Comparison of ENCODE assay signal across 25 cellular contexts in genomic region chr6:106431405-106431804, GRCh38.
A peak's percentile ranks its signal among the peaks of the same experiment; 100 is the strongest.
DNase-seq lines count a peak whose midpoint lies in the region; ATAC-seq, FAIRE-seq and TF ChIP-seq lines count a peak whose summit lies in the region.
"Had no signal": no experiment of that assay in that cellular context is flagged by ENCODE, and none has a peak within 500 bp of the region (broad histone marks: within the 10 kb centered on the region; RNA-seq: fewer than 3 reads in every experiment).

No MANE protein-coding gene starts in this region.

- H3K27me3 ChIP-seq in mammary epithelial cell (ENCODE audit: insufficient read depth, low read length) (no peaks in the 10 kb centered on the region), PC-9 (ENCODE audit: insufficient read depth, low read depth) (no peaks in the 10 kb centered on the region), astrocyte (ENCODE audit: insufficient read depth, low read length) (no peaks in the 10 kb centered on the region), SJCRH30 (no peaks in the 10 kb centered on the region; the same call in 1 of the 2 replicates)
- H3K27me3 ChIP-seq: BLaER1 treated with 17β-estradiol and CSF1 and Interleukin-3, amounts not matched to agents 10 nM and 100 nM had no signal

- FAIRE-seq in astrocyte (lab: Jason Lieb, UNC), result no peak
- FAIRE-seq: A549, GM12878, GM19239, H1 had no signal

- H2AFZ ChIP-seq in mammary epithelial cell (ENCODE audit: low read depth, low read length), result no peak overlapping the region
- H2AFZ ChIP-seq in PC-9, result no peak overlapping the region
- no peak overlapping the region for H2AFZ ChIP-seq in astrocyte (ENCODE audit: low read depth, low read length)
- H2AFZ ChIP-seq: GM23248 had no signal

- BruUV-seq in mammary epithelial cell (replicated peaks; lab: Mats Ljungman, UMichigan) (no TSS peak), MCF 10A (replicated peaks; lab: Mats Ljungman, UMichigan) (no TSS peak), PC-9 (replicated peaks; lab: Mats Ljungman, UMichigan) (no TSS peak)

- H3K4me3 Mint-ChIP-seq in MCF 10A (ENCODE audit: unreplicated experiment), result no peak overlapping the region
- H3K4me3 Mint-ChIP-seq in astrocyte (ENCODE audit: unreplicated experiment), result no peak overlapping the region
- H3K4me3 Mint-ChIP-seq: CD4-positive, alpha-beta memory T cell had no signal

- no peaks in the 10 kb centered on the region for H3K9me2 ChIP-seq in PC-9 (ENCODE audit: insufficient read depth)

- H3K36me3 Mint-ChIP-seq in MCF 10A (ENCODE audit: insufficient read depth, unreplicated experiment) (no peaks in the 10 kb centered on the region), astrocyte (ENCODE audit: low read depth, unreplicated experiment) (no peaks in the 10 kb centered on the region)
- H3K36me3 Mint-ChIP-seq: CD4-positive, alpha-beta memory T cell had no signal

- dilution Hi-C loops in mammary epithelial cell (cut with HindIII; ENCODE audit: low sequenced_read_pairs), result no loop called here

- no peak overlapping the region for H3K4me3 ChIP-seq in mammary epithelial cell (replicated peaks in 1 of 3; ENCODE audit: insufficient read depth in 1 of 3, low read depth in 2 of 3, low read length in 3 of 3)
- no peak overlapping the region for H3K4me3 ChIP-seq in PC-9
- H3K4me3 ChIP-seq in astrocyte (ENCODE audit: insufficient read depth, low read depth, low read length), result no peak overlapping the region
- H3K4me3 ChIP-seq in SJCRH30, result no peak overlapping the region
- H3K4me3 ChIP-seq in coronary artery, result no peak overlapping the region
- H3K4me3 ChIP-seq: A549; BLaER1 treated with 17β-estradiol and CSF1 and Interleukin-3, amounts not matched to agents 10 nM and 100 nM; GM12878; GM23248 had no signal

- no peaks in the 10 kb centered on the region for H3K36me3 ChIP-seq in mammary epithelial cell (ENCODE audit: insufficient read depth, low read length)
- no peaks in the 10 kb centered on the region for H3K36me3 ChIP-seq in PC-9 (ENCODE audit: low read depth)
- H3K36me3 ChIP-seq in astrocyte (ENCODE audit: insufficient read depth, low read length), result no peaks in the 10 kb centered on the region
- H3K36me3 ChIP-seq in SJCRH30, result no peaks in the 10 kb centered on the region
- H3K36me3 ChIP-seq: BE2C; BLaER1 treated with 17β-estradiol and CSF1 and Interleukin-3, amounts not matched to agents 10 nM and 100 nM had no signal

- H4K20me1 ChIP-seq in mammary epithelial cell (ENCODE audit: insufficient read depth, low read length) (no peaks in the 10 kb centered on the region), PC-9 (ENCODE audit: insufficient read depth) (no peaks in the 10 kb centered on the region), astrocyte (ENCODE audit: insufficient read depth, low read length) (no peaks in the 10 kb centered on the region)
- H4K20me1 ChIP-seq: BLaER1 treated with 17β-estradiol and CSF1 and Interleukin-3, amounts not matched to agents 10 nM and 100 nM had no signal

- H3K4me2 ChIP-seq in mammary epithelial cell (ENCODE audit: insufficient read depth, low read depth, low read length), result peak overlapping the region; percentile 15
- H3K4me2 ChIP-seq in PC-9, result peak overlapping the region; percentile 24; the same call in 1 of the 2 replicates
- peak overlapping the region; percentile 10 for H3K4me2 ChIP-seq in astrocyte (ENCODE audit: low read length)
- H3K4me2 ChIP-seq: A549; BLaER1 treated with 17β-estradiol and CSF1 and Interleukin-3, amounts not matched to agents 10 nM and 100 nM had no signal

- no peak overlapping the region for H3K9ac ChIP-seq in mammary epithelial cell (ENCODE audit: insufficient read depth, low read length)
- no peak overlapping the region for H3K9ac ChIP-seq in astrocyte (ENCODE audit: low read length)
- H3K9ac ChIP-seq: BLaER1 treated with 17β-estradiol and CSF1 and Interleukin-3, amounts not matched to agents 10 nM and 100 nM; GM23248 had no signal

- H3F3A ChIP-seq in PC-9 (ENCODE audit: insufficient read depth, low read depth), result no peaks in the 10 kb centered on the region; the same call in 1 of the 2 replicates

- H3K9me3 Mint-ChIP-seq in MCF 10A (ENCODE audit: unreplicated experiment) (no peaks in the 10 kb centered on the region), astrocyte (ENCODE audit: unreplicated experiment) (no peaks in the 10 kb centered on the region)
- H3K9me3 Mint-ChIP-seq: CD4-positive, alpha-beta memory T cell had no signal

- POLR2A ChIA-PET in MCF 10A (lab: Yijun Ruan, JAX), result interaction anchor here (0.8 kb wide), 1 partner anchor 135 kb away, joined by 3 read pairs; no protein-coding TSS in a partner anchor
- POLR2A ChIA-PET in PC-9 (lab: Charles Lee; ENCODE audit: unreplicated experiment), result interaction anchor here (0.6 kb wide), 1 partner anchor 10 kb away, joined by 5 read pairs; no protein-coding TSS in a partner anchor

- H3K4me1 ChIP-seq in mammary epithelial cell (ENCODE audit: insufficient read depth, low read length), result peaks cover 12% of the 10 kb centered on the region
- H3K4me1 ChIP-seq in PC-9 (replicated peaks; ENCODE audit: insufficient read depth), result peaks cover 12% of the 10 kb centered on the region
- H3K4me1 ChIP-seq in astrocyte (ENCODE audit: insufficient read depth, low read length), result peaks cover 10% of the 10 kb centered on the region
- H3K4me1 ChIP-seq in SJCRH30, result no peaks in the 10 kb centered on the region
- H3K4me1 ChIP-seq: A549, BE2C had no signal

- peaks cover 30% of the 10 kb centered on the region for H3K79me2 ChIP-seq in mammary epithelial cell (ENCODE audit: insufficient read depth, low read length)
- no peaks in the 10 kb centered on the region for H3K79me2 ChIP-seq in PC-9 (ENCODE audit: low read depth)
- H3K79me2 ChIP-seq in astrocyte (ENCODE audit: insufficient read depth, low read length), result no peaks in the 10 kb centered on the region

- no peak for TF ChIP-seq CTCF in mammary epithelial cell (conservative IDR thresholded peaks at IDR 0.05 in 1 of 2, IDR thresholded peaks at IDR 0.05 in 1 of 2; ENCODE audit: extremely low read depth in 1 of 2, insufficient read depth in 1 of 2, low read depth in 1 of 2, low read length in 2 of 2)
- no peak for TF ChIP-seq CTCF in MCF 10A (IDR thresholded peaks at IDR 0.05; ENCODE audit: unreplicated experiment)
- no peak for TF ChIP-seq CTCF in PC-9 (conservative IDR thresholded peaks at IDR 0.05)
- TF ChIP-seq CTCF in astrocyte (IDR thresholded peaks at IDR 0.05; ENCODE audit: insufficient read depth, low read depth, low read length), result no peak
- TF ChIP-seq CTCF in coronary artery (IDR thresholded peaks at IDR 0.05), result no peak

- H3K9me3 ChIP-seq in mammary epithelial cell (replicated peaks; ENCODE audit: insufficient read depth, low read length) (no peaks in the 10 kb centered on the region), PC-9 (ENCODE audit: insufficient read depth, low read depth) (no peaks in the 10 kb centered on the region), astrocyte (ENCODE audit: insufficient read depth, low read depth, low read length) (no peaks in the 10 kb centered on the region), SJCRH30 (replicated peaks) (no peaks in the 10 kb centered on the region)
- H3K9me3 ChIP-seq: A549; BE2C; BLaER1 treated with 17β-estradiol and CSF1 and Interleukin-3, amounts not matched to agents 10 nM and 100 nM had no signal

- intact Hi-C loops in mammary epithelial cell (cut with micrococcal nuclease) (no loop called here), MCF 10A (cut with micrococcal nuclease) (no loop called here), PC-9 (cut with micrococcal nuclease; ENCODE audit: unreplicated experiment) (no loop called here)

- WGBS in mammary epithelial cell (ENCODE audit: low coverage, missing lambda C conversion rate), result 91% methylated on average over 4 of the region's 4 CpGs

- peaks cover 5% of the 10 kb centered on the region for H3K4me1 Mint-ChIP-seq in MCF 10A (ENCODE audit: insufficient read depth, unreplicated experiment)
- H3K4me1 Mint-ChIP-seq in astrocyte (ENCODE audit: low read depth, unreplicated experiment), result peaks cover 14% of the 10 kb centered on the region
- H3K4me1 Mint-ChIP-seq: CD4-positive, alpha-beta memory T cell had no signal

- in situ Hi-C loops in mammary epithelial cell (cut with MboI; ENCODE audit: low sequenced_read_pairs in 2 of 2), result loop anchor here in 1 of 2 donors (25.0 kb wide), 1 partner anchor 556 kb away; no protein-coding TSS in a partner anchor

- DNase-seq in mammary epithelial cell (no peak), MCF 10A (ENCODE audit: unreplicated experiment) (no peak), PC-9 (no peak), astrocyte (ENCODE audit: low read depth) (no peak), SJCRH30 (no peak), coronary artery (ENCODE audit: low spot score) (no peak), DMS79 (lab: John Stamatoyannopoulos, UW) (no peak)
- DNase-seq: 8988T; ACHN; AML-193; BE2C; Calu3; CD4-positive, alpha-beta memory T cell; COR-L47; DMS153; GDM1; GM23248; H7; HCEC 1CT had no signal

- H3K27ac Mint-ChIP-seq in MCF 10A (ENCODE audit: low read depth, unreplicated experiment) (no peak overlapping the region), astrocyte (ENCODE audit: unreplicated experiment) (peak overlapping the region; percentile 66)
- H3K27ac Mint-ChIP-seq: CD4-positive, alpha-beta memory T cell had no signal

- H3K27me3 Mint-ChIP-seq in MCF 10A (ENCODE audit: insufficient read depth, unreplicated experiment) (no peaks in the 10 kb centered on the region), astrocyte (ENCODE audit: low read depth, unreplicated experiment) (no peaks in the 10 kb centered on the region)

- H3K27ac ChIP-seq in mammary epithelial cell (ENCODE audit: insufficient read depth, low read depth, low read length) (no peak overlapping the region), PC-9 (no peak overlapping the region), astrocyte (ENCODE audit: low read depth, low read length) (no peak overlapping the region), SJCRH30 (no peak overlapping the region), coronary artery (no peak overlapping the region)
- H3K27ac ChIP-seq: A549; BLaER1 treated with 17β-estradiol and CSF1 and Interleukin-3, amounts not matched to agents 10 nM and 100 nM; GM23248 had no signal

- CTCF ChIA-PET in mammary epithelial cell (lab: Charles Lee; ENCODE audit: low non-redundant PET) (interaction anchor here (0.6 kb wide), 2 partner anchors 63 to 699 kb away, joined by 3 to 11 read pairs; no protein-coding TSS in a partner anchor), MCF 10A (lab: Yijun Ruan, JAX) (no interaction called here), PC-9 (lab: Charles Lee) (interaction anchor here (0.6 kb wide), 1 partner anchor 53 kb away, joined by 7 read pairs; no protein-coding TSS in a partner anchor)

- ATAC-seq in HG03469 (IDR thresholded peaks at IDR 0.05; ENCODE audit: unreplicated experiment), result no peak
- ATAC-seq: A549, GM12878 had no signal
